ENCODE assay signal across 8 cellular contexts in genomic region chr1:160261878-160262794, GRCh38. TPM values are rescaled to one million over a fixed set of nuclear protein-coding genes. Genes with fewer than 3 reads are reported as not detected.
DNase-seq lines count a peak whose midpoint lies in the region; ATAC-seq, FAIRE-seq and TF ChIP-seq lines count a peak whose summit lies in the region.

Gene DCAF8 (minus strand): TSS chr1:160262549. CDS start chr1:160244008, 18,541 bp downstream.

- no peak for FAIRE-seq in pancreas (lab: Jason Lieb, UNC)

- TF ChIP-seq CTCF in GM12864 (IDR thresholded peaks at IDR 0.05; ENCODE audit: low read depth, low read length, missing control alignments) (no peak), pancreas (IDR thresholded peaks at IDR 0.05) (no peak), tibial artery (IDR thresholded peaks at IDR 0.05) (no peak)

- intact Hi-C loops in Right ventricle myocardium inferior (cut with DNase I) (loop anchor here (2.0 kb wide), 1 partner anchor 23 kb away; the partner anchor contains the start of gene PEX19), pancreas (cut with DNase I) (no loop called here), tibial artery (cut with DNase I; ENCODE audit: low total_unique reads) (no loop called here)

- H3K9me3 ChIP-seq in pancreas (no peaks in the 10 kb centered on the region), tibial artery (no peaks in the 10 kb centered on the region)

- no peaks in the 10 kb centered on the region for H3K36me3 ChIP-seq in pancreas
- H3K36me3 ChIP-seq in tibial artery, result no peaks in the 10 kb centered on the region

- H3K27me3 ChIP-seq in pancreas, result no peaks in the 10 kb centered on the region
- no peaks in the 10 kb centered on the region for H3K27me3 ChIP-seq in tibial artery

- DNase-seq in GM12864 (ENCODE audit: low read depth) (peak; percentile 92), NCI-H1417 (lab: John Stamatoyannopoulos, UW) (peak; percentile 97 to 100 (median 98)), SW 1271 (lab: John Stamatoyannopoulos, UW) (peak; percentile 72 to 91), Right ventricle myocardium inferior (ENCODE audit: missing footprints) (peak; percentile 99), pancreas (peak; percentile 98 to 99 (median 98)), tibial artery (peak; percentile 99)
- DNase-seq in activated naive CD8-positive, alpha-beta T cell treated with anti-CD3 and anti-CD28 coated beads, Interleukin-2, amount 50 U/mL, for 16 hours (ENCODE audit: low read depth, low spot score), result peak; percentile 95

- H3K4me3 ChIP-seq in GM12864 (ENCODE audit: low read depth, low read length) (peak within 1 kb of the TSS; percentile 95), pancreas (peak within 1 kb of the TSS; percentile 62 to 95 (median 77)), tibial artery (peak within 1 kb of the TSS; percentile 95 to 97)

- H3K4me1 ChIP-seq in pancreas (peaks cover 8 to 27% (median 19%) of the 10 kb centered on the region in 3 donors), tibial artery (peaks cover 0 to 48% (median 27%) of the 10 kb centered on the region in 4 donors)

- 0% methylated on average over 64 to 69 of the region's 69 CpGs for WGBS in pancreas, 2 donors

- ATAC-seq in HG02759 (IDR thresholded peaks at IDR 0.05; ENCODE audit: unreplicated experiment) (peak; percentile 88), Right ventricle myocardium inferior (peak; percentile 99), pancreas (peak; percentile 96 to 99 (median 98))

- H3K27ac ChIP-seq in pancreas (peak within 1 kb of the TSS; percentile 86 to 98 (median 92)), tibial artery (peak within 1 kb of the TSS; percentile 95 to 99)

RNA-seq across cellular contexts. Expression of gene DCAF8, which starts in this region (rescaled TPM):
- total RNA-seq in Right ventricle myocardium inferior (142 TPM), pancreas (10 to 100 TPM; 51.1 to 93.0 (median 74.5) TPM)
- polyA plus RNA-seq in pancreas, result 100 to 1,000 TPM in 1 of 2 donors, 10 to 100 TPM in 1; 98.8 to 122 TPM

Comparison
In these comparisons a context has a peak if more than half of its experiments do, and no peak if none do; other contexts are left out.
1. Peak in every context shown above with its lines: DNase-seq, ATAC-seq, H3K4me3 ChIP-seq and H3K27ac ChIP-seq.